ENCODE assay signal across 1 cellular context in genomic region chr11:765025-765801, GRCh38.
TF ChIP-seq lines count a peak whose summit lies in the region.

No MANE protein-coding gene starts in this region.

TF ChIP-seq in Ishikawa, 13 proteins besides CTCF, POLR2A, EP300 and RAD21 (continued from another document):
- no peak for TF ChIP-seq REST (IDR thresholded peaks at IDR 0.05; ENCODE audit: low read depth)
TF ChIP-seq in Ishikawa: peak in this region for 0.
